Comparison of ENCODE assay signal across 1 cellular context in the genomic region with DNA sequence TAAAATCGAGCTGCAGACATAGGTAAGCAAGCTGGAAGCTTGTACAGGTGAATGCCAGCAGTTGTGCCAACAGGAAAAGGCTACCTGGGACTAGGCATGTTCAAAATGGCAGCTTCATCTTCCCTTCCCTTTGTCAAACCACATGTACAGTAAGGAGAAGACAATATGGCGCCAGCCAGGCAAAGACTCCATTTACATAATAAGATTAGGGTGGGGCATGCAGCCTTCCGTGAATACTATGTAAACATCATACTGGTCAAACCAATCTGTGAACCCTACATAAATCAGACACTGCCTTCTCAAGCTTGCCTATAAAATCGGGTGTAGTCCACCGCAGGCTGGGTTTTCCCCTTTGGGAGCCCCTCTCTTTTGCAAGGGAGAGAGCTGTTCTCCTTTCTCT.
TF ChIP-seq lines count a peak whose summit lies in the region.

No MANE protein-coding gene starts in this region.

TF ChIP-seq in K562, 482 proteins besides CTCF, POLR2A, EP300 and RAD21 (continued from another document and continues in another):
- TF ChIP-seq, protein P1, sequence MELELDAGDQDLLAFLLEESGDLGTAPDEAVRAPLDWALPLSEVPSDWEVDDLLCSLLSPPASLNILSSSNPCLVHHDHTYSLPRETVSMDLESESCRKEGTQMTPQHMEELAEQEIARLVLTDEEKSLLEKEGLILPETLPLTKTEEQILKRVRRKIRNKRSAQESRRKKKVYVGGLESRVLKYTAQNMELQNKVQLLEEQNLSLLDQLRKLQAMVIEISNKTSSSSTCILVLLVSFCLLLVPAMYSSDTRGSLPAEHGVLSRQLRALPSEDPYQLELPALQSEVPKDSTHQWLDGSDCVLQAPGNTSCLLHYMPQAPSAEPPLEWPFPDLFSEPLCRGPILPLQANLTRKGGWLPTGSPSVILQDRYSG (tag; conservative IDR thresholded peaks at IDR 0.05; ENCODE audit: low read depth) = no peak
- TF ChIP-seq, protein P2, sequence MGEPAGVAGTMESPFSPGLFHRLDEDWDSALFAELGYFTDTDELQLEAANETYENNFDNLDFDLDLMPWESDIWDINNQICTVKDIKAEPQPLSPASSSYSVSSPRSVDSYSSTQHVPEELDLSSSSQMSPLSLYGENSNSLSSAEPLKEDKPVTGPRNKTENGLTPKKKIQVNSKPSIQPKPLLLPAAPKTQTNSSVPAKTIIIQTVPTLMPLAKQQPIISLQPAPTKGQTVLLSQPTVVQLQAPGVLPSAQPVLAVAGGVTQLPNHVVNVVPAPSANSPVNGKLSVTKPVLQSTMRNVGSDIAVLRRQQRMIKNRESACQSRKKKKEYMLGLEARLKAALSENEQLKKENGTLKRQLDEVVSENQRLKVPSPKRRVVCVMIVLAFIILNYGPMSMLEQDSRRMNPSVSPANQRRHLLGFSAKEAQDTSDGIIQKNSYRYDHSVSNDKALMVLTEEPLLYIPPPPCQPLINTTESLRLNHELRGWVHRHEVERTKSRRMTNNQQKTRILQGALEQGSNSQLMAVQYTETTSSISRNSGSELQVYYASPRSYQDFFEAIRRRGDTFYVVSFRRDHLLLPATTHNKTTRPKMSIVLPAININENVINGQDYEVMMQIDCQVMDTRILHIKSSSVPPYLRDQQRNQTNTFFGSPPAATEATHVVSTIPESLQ (CRISPR knock-in tag; IDR thresholded peaks at IDR 0.05) = no peak
- no peak for TF ChIP-seq CREM (IDR thresholded peaks at IDR 0.05; ENCODE audit: low read depth)
- no peak for TF ChIP-seq SREBF2 (CRISPR knock-in tag; IDR thresholded peaks at IDR 0.05)
- no peak for TF ChIP-seq NR4A1 (CRISPR knock-in tag; IDR thresholded peaks at IDR 0.05)
- TF ChIP-seq NR4A1 (tag; IDR thresholded peaks at IDR 0.05) = 0 out of 2 replicates have a peak, but pooled peaks have one; percentile 44
- no peak for TF ChIP-seq PHF21A (IDR thresholded peaks at IDR 0.05; ENCODE audit: borderline replicate concordance, low read depth)
- TF ChIP-seq RAD51 (IDR thresholded peaks at IDR 0.05; ENCODE audit: borderline replicate concordance, low read depth) = no peak
- TF ChIP-seq XRCC5 (IDR thresholded peaks at IDR 0.05; ENCODE audit: low read depth, low read length) = no peak
- TF ChIP-seq KAT8 (IDR thresholded peaks at IDR 0.05; ENCODE audit: low read depth) = no peak
- TF ChIP-seq NFE2 (IDR thresholded peaks at IDR 0.05; ENCODE audit: low read depth) = no peak
- TF ChIP-seq, protein P3, sequence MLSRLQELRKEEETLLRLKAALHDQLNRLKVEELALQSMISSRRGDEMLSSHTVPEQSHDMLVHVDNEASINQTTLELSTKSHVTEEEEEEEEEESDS (CRISPR knock-in tag; IDR thresholded peaks at IDR 0.05) = no peak
- TF ChIP-seq PHTF2 (CRISPR knock-in tag; IDR thresholded peaks at IDR 0.05) = no peak
- 0 out of 2 replicates have a peak, but pooled peaks have one; percentile 40 for TF ChIP-seq ZNF175 (CRISPR knock-in tag; IDR thresholded peaks at IDR 0.05; ENCODE audit: low read depth)
- no peak for TF ChIP-seq ZNF224 (CRISPR knock-in tag; IDR thresholded peaks at IDR 0.05)
- TF ChIP-seq ZNF75A (CRISPR knock-in tag; IDR thresholded peaks at IDR 0.05) = no peak
- no peak for TF ChIP-seq OTX1 (CRISPR knock-in tag; IDR thresholded peaks at IDR 0.05)
- TF ChIP-seq YY1 (IDR thresholded peaks at IDR 0.05; ENCODE audit: borderline replicate concordance in 1 of 3, control insufficient read depth in 1 of 3, extremely low read depth in 1 of 3, insufficient read depth in 3 of 3, insufficient read length in 1 of 3, insufficient replicate concordance in 2 of 3, low read depth in 1 of 3, low read length in 2 of 3) = peak; percentile 21 to 83 (median 47)
- TF ChIP-seq NFYB (IDR thresholded peaks at IDR 0.05; ENCODE audit: extremely low read depth, insufficient read length) = no peak
- no peak for TF ChIP-seq DNMT1 (IDR thresholded peaks at IDR 0.05)
- no peak for TF ChIP-seq CBX2 (IDR thresholded peaks at IDR 0.05; ENCODE audit: insufficient read depth, low read length, poor library complexity, severe bottlenecking)
- TF ChIP-seq NFRKB (IDR thresholded peaks at IDR 0.05; ENCODE audit: low read depth) = 0 out of 2 replicates have a peak, but pooled peaks have one; percentile 55
- TF ChIP-seq GATAD2B (IDR thresholded peaks at IDR 0.05; ENCODE audit: borderline replicate concordance) = no peak
- no peak for TF ChIP-seq NCOA1 (IDR thresholded peaks at IDR 0.05; ENCODE audit: low read depth)
- no peak for TF ChIP-seq CBX5 (IDR thresholded peaks at IDR 0.05; ENCODE audit: borderline replicate concordance, low read depth)
- no peak for TF ChIP-seq ZNF780A (CRISPR knock-in tag; IDR thresholded peaks at IDR 0.05)
- TF ChIP-seq SRSF1 (IDR thresholded peaks at IDR 0.05; ENCODE audit: low read depth, low read length) = no peak
- TF ChIP-seq ZNF589 (CRISPR knock-in tag; IDR thresholded peaks at IDR 0.05; ENCODE audit: low read depth) = peak; percentile 63; the same call in 1 of the 2 replicates
- TF ChIP-seq HMG20B (CRISPR knock-in tag; IDR thresholded peaks at IDR 0.05) = no peak
- TF ChIP-seq, protein P4, sequence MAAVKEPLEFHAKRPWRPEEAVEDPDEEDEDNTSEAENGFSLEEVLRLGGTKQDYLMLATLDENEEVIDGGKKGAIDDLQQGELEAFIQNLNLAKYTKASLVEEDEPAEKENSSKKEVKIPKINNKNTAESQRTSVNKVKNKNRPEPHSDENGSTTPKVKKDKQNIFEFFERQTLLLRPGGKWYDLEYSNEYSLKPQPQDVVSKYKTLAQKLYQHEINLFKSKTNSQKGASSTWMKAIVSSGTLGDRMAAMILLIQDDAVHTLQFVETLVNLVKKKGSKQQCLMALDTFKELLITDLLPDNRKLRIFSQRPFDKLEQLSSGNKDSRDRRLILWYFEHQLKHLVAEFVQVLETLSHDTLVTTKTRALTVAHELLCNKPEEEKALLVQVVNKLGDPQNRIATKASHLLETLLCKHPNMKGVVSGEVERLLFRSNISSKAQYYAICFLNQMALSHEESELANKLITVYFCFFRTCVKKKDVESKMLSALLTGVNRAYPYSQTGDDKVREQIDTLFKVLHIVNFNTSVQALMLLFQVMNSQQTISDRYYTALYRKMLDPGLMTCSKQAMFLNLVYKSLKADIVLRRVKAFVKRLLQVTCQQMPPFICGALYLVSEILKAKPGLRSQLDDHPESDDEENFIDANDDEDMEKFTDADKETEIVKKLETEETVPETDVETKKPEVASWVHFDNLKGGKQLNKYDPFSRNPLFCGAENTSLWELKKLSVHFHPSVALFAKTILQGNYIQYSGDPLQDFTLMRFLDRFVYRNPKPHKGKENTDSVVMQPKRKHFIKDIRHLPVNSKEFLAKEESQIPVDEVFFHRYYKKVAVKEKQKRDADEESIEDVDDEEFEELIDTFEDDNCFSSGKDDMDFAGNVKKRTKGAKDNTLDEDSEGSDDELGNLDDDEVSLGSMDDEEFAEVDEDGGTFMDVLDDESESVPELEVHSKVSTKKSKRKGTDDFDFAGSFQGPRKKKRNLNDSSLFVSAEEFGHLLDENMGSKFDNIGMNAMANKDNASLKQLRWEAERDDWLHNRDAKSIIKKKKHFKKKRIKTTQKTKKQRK (IDR thresholded peaks at IDR 0.05; ENCODE audit: borderline replicate concordance, low read depth, low read length) = no peak
- no peak for TF ChIP-seq CBX1 (IDR thresholded peaks at IDR 0.05; ENCODE audit: low read depth)
- TF ChIP-seq NFATC3 (IDR thresholded peaks at IDR 0.05) = no peak
- TF ChIP-seq RBM15 (IDR thresholded peaks at IDR 0.05; ENCODE audit: insufficient read depth, low read length) = no peak
- TF ChIP-seq, protein P5, sequence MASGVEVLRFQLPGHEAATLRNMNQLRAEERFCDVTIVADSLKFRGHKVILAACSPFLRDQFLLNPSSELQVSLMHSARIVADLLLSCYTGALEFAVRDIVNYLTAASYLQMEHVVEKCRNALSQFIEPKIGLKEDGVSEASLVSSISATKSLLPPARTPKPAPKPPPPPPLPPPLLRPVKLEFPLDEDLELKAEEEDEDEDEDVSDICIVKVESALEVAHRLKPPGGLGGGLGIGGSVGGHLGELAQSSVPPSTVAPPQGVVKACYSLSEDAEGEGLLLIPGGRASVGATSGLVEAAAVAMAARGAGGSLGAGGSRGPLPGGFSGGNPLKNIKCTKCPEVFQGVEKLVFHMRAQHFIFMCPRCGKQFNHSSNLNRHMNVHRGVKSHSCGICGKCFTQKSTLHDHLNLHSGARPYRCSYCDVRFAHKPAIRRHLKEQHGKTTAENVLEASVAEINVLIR (CRISPR knock-in tag; IDR thresholded peaks at IDR 0.05) = no peak
- TF ChIP-seq JUND (IDR thresholded peaks at IDR 0.05; ENCODE audit: borderline replicate concordance, low read depth, low read length) = no peak
- no peak for TF ChIP-seq JUND (tag; IDR thresholded peaks at IDR 0.05; ENCODE audit: borderline replicate concordance, low read depth, low read length)
- TF ChIP-seq, protein P6, sequence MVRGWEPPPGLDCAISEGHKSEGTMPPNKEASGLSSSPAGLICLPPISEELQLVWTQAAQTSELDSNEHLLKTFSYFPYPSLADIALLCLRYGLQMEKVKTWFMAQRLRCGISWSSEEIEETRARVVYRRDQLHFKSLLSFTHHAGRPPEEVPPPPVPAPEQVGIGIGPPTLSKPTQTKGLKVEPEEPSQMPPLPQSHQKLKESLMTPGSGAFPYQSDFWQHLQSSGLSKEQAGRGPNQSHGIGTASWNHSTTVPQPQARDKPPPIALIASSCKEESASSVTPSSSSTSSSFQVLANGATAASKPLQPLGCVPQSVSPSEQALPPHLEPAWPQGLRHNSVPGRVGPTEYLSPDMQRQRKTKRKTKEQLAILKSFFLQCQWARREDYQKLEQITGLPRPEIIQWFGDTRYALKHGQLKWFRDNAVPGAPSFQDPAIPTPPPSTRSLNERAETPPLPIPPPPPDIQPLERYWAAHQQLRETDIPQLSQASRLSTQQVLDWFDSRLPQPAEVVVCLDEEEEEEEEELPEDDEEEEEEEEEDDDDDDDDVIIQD (CRISPR knock-in tag; IDR thresholded peaks at IDR 0.05) = no peak
- TF ChIP-seq, protein P7, sequence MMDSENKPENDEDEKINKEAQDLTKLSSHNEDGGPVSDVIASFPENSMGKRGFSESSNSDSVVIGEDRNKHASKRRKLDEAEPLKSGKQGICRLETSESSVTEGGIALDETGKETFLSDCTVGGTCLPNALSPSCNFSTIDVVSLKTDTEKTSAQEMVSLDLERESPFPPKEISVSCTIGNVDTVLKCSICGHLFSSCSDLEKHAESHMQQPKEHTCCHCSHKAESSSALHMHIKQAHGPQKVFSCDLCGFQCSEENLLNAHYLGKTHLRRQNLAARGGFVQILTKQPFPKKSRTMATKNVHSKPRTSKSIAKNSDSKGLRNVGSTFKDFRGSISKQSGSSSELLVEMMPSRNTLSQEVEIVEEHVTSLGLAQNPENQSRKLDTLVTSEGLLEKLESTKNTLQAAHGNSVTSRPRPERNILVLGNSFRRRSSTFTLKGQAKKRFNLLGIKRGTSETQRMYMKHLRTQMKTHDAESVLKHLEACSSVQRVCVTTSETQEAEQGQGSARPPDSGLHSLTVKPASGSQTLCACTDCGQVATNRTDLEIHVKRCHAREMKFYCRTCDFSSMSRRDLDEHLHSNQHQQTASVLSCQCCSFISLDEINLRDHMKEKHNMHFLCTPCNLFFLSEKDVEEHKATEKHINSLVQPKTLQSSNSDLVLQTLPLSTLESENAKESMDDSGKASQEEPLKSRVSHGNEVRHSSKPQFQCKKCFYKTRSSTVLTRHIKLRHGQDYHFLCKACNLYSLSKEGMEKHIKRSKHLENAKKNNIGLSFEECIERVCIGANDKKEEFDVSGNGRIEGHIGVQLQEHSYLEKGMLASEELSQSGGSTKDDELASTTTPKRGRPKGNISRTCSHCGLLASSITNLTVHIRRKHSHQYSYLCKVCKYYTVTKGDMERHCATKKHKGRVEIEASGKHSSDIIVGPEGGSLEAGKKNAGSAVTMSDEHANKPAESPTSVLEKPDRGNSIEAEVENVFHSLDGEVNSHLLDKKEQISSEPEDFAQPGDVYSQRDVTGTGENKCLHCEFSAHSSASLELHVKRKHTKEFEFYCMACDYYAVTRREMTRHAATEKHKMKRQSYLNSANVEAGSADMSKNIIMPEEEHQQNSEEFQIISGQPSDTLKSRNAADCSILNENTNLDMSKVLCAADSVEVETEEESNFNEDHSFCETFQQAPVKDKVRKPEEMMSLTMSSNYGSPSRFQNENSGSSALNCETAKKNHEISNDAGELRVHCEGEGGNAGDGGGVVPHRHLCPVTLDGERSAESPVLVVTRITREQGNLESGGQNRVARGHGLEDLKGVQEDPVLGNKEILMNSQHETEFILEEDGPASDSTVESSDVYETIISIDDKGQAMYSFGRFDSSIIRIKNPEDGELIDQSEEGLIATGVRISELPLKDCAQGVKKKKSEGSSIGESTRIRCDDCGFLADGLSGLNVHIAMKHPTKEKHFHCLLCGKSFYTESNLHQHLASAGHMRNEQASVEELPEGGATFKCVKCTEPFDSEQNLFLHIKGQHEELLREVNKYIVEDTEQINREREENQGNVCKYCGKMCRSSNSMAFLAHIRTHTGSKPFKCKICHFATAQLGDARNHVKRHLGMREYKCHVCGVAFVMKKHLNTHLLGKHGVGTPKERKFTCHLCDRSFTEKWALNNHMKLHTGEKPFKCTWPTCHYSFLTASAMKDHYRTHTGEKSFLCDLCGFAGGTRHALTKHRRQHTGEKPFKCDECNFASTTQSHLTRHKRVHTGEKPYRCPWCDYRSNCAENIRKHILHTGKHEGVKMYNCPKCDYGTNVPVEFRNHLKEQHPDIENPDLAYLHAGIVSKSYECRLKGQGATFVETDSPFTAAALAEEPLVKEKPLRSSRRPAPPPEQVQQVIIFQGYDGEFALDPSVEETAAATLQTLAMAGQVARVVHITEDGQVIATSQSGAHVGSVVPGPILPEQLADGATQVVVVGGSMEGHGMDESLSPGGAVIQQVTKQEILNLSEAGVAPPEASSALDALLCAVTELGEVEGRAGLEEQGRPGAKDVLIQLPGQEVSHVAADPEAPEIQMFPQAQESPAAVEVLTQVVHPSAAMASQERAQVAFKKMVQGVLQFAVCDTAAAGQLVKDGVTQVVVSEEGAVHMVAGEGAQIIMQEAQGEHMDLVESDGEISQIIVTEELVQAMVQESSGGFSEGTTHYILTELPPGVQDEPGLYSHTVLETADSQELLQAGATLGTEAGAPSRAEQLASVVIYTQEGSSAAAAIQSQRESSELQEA (IDR thresholded peaks at IDR 0.05; ENCODE audit: low read depth) = no peak
- no peak for TF ChIP-seq TSC22D4 (tag; IDR thresholded peaks at IDR 0.05)
- TF ChIP-seq, protein P8, sequence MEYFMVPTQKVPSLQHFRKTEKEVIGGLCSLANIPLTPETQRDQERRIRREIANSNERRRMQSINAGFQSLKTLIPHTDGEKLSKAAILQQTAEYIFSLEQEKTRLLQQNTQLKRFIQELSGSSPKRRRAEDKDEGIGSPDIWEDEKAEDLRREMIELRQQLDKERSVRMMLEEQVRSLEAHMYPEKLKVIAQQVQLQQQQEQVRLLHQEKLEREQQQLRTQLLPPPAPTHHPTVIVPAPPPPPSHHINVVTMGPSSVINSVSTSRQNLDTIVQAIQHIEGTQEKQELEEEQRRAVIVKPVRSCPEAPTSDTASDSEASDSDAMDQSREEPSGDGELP (CRISPR knock-in tag; IDR thresholded peaks at IDR 0.05; ENCODE audit: borderline replicate concordance) = no peak
- no peak for TF ChIP-seq ZNF445 (CRISPR knock-in tag; IDR thresholded peaks at IDR 0.05; ENCODE audit: low read depth)
- TF ChIP-seq NR3C1 (CRISPR knock-in tag; IDR thresholded peaks at IDR 0.05) = no peak
- TF ChIP-seq TCF3 (CRISPR knock-in tag; IDR thresholded peaks at IDR 0.05) = no peak
